Comparison of ENCODE assay signal across 8 cellular contexts in the genomic region with DNA sequence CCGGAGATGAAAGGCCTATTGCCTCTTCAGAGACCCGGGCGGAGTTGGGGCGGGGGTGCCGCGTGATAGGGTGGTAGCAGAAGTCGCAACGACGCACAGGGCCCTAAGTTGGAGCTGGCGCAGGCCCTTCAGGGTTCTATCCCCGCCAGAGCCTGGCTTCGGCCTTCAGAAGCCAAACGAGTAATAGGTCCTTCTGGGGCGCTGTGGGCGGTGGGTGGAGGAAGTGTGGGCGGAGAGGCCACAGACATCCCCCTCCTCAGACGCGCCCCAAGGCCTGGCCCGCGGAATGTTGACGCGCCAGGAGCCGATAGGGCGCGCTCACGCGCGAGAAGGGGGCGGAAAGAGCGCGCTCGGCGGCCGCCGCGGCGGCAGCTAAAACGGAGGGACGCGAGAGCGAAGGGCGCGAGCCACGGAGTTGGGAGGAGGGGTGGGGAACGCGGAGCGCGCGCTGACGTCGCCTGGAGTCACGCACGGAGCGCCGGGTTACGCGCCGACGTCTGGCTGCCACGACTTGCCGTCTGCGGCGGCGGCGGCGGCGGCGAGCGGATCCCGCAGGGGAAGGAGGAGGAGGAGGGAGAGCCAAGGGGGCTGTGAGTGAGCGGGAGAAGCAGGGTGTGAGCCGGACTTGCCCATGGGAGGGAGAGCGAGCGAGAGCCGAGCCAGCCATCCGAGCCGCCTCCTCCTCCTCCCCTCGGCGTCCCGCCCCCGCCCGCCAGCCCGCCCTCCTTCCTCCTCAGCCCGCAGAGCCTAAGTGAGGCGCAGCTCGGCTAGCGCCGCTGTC. TPM values are rescaled to one million over a fixed set of nuclear protein-coding genes. Genes with fewer than 3 reads are reported as not detected.
DNase-seq lines count a peak whose midpoint lies in the region; ATAC-seq and TF ChIP-seq lines count a peak whose summit lies in the region.

No MANE protein-coding gene starts in this region.

- H3K4me1 Mint-ChIP-seq in effector memory CD8-positive, alpha-beta T cell (ENCODE audit: low read depth in 2 of 2), result peaks cover 25 to 46% of the 10 kb centered on the region in 2 donors

- H3K27me3 Mint-ChIP-seq in effector memory CD8-positive, alpha-beta T cell, result peaks cover 7% of the 10 kb centered on the region in 2 donors

- H3K27ac Mint-ChIP-seq in effector memory CD8-positive, alpha-beta T cell, result peak overlapping the region; percentile 94 to 98

- no peak for TF ChIP-seq CTCF in HL-60 (IDR thresholded peaks at IDR 0.05; ENCODE audit: insufficient read depth, low read length)

- H3K4me3 Mint-ChIP-seq in effector memory CD8-positive, alpha-beta T cell, result peak overlapping the region; percentile 89 to 90

- H3K36me3 Mint-ChIP-seq in effector memory CD8-positive, alpha-beta T cell (ENCODE audit: insufficient read depth), result peaks cover 21% of the 10 kb centered on the region

- peak overlapping the region; percentile 91 for H3K27ac ChIP-seq in HL-60 (replicated peaks)

- H3K4me3 ChIP-seq in HL-60 (replicated peaks; ENCODE audit: insufficient read depth, low read length), result peak overlapping the region; percentile 70

- no peaks in the 10 kb centered on the region for H3K27me3 ChIP-seq in HL-60 (ENCODE audit: insufficient read depth, poor library complexity, severe bottlenecking)

- DNase-seq in COLO668 (lab: John Stamatoyannopoulos, UW; ENCODE audit: unreplicated experiment) (peak; percentile 93), HL-60 (ENCODE audit: low read depth in 1 of 2, low spot score in 1 of 2) (peak; percentile 71 to 83), NK-92 (lab: John Stamatoyannopoulos, UW; ENCODE audit: unreplicated experiment) (peak; percentile 40), mesenteric fat pad (ENCODE audit: low spot score) (peak; percentile 97)
- DNase-seq in activated CD8-positive, alpha-beta memory T cell treated with anti-CD3 and anti-CD28 coated beads for 48 hours (ENCODE audit: low read depth in 2 of 3, low spot score in 2 of 3), result peak; percentile 77 to 82 (median 82)
- peak; percentile 92 to 93 (median 93) for DNase-seq in effector memory CD8-positive, alpha-beta T cell
- peak; percentile 80 for DNase-seq in stimulated activated CD8-positive, alpha-beta memory T cell treated with anti-CD3 and anti-CD28 coated beads, Interleukin-15, amount 100 ng/mL, for 1 hour (ENCODE audit: low read depth)

- H3K9me3 Mint-ChIP-seq in effector memory CD8-positive, alpha-beta T cell, result peaks cover 0 to 2% of the 10 kb centered on the region in 2 donors

- peak; percentile 88 for ATAC-seq in GM19455 (IDR thresholded peaks at IDR 0.05; ENCODE audit: unreplicated experiment)
- ATAC-seq in effector memory CD8-positive, alpha-beta T cell (replicated peaks), result peak; percentile 85

RNA-seq across cellular contexts. Expression of gene PURA, which starts 6.4 kb away (rescaled TPM):
- total RNA-seq in mesenteric fat pad, result 23.5 TPM

RNA-seq across cellular contexts. Expression of gene IGIP, which starts 18.2 kb away (rescaled TPM):
- total RNA-seq in mesenteric fat pad, result 13.3 TPM

Comparison
In these comparisons a context has a peak if more than half of its experiments do, and no peak if none do; other contexts are left out.
1. Peak in every context shown above with its lines: DNase-seq, ATAC-seq, H3K4me3 ChIP-seq and H3K27ac ChIP-seq.
2. DNase-seq: peak in every context shown above with its lines; median percentile 97 in mesenteric fat pad; 93 in COLO668; 93 in effector memory CD8-positive, alpha-beta T cell; 82 in activated CD8-positive, alpha-beta memory T cell treated with anti-CD3 and anti-CD28 coated beads for 48 hours; 80 in stimulated activated CD8-positive, alpha-beta memory T cell treated with anti-CD3 and anti-CD28 coated beads, Interleukin-15, amount 100 ng/mL, for 1 hour; 77 in HL-60; 40 in NK-92.